ENCODE assay signal across 21 cellular contexts in genomic region chr7:78383096-78383495, GRCh38.
DNase-seq lines count a peak whose midpoint lies in the region; ATAC-seq and TF ChIP-seq lines count a peak whose summit lies in the region.
"Had no signal": no experiment of that assay in that cellular context is flagged by ENCODE, and none has a peak within 500 bp of the region (broad histone marks: within the 10 kb centered on the region; RNA-seq: fewer than 3 reads in every experiment).

No MANE protein-coding gene starts in this region.

- peaks cover 12% of the 10 kb centered on the region for H3K9me3 Mint-ChIP-seq in chondrocyte (ENCODE audit: low read depth)
- H3K9me3 Mint-ChIP-seq in progenitor cell of endocrine pancreas (ENCODE audit: low read depth), result peaks cover 4% of the 10 kb centered on the region
- peaks cover 0 to under 1% (median 0%) of the 10 kb centered on the region in 8 donors for H3K9me3 Mint-ChIP-seq in CD4-positive, alpha-beta memory T cell

- no peak for TF ChIP-seq CTCF in chondrocyte (IDR thresholded peaks at IDR 0.05)
- no peak for TF ChIP-seq CTCF in progenitor cell of endocrine pancreas (IDR thresholded peaks at IDR 0.05; ENCODE audit: unreplicated experiment)

- H3K4me3 Mint-ChIP-seq in chondrocyte (ENCODE audit: unreplicated experiment) (peak overlapping the region; percentile 23), progenitor cell of endocrine pancreas (ENCODE audit: low read depth) (no peak overlapping the region)
- H3K4me3 Mint-ChIP-seq in CD4-positive, alpha-beta memory T cell, result no peak overlapping the region

- H3K27ac Mint-ChIP-seq in chondrocyte (ENCODE audit: unreplicated experiment) (peak overlapping the region; percentile 42), progenitor cell of endocrine pancreas (peak overlapping the region; percentile 29)
- no peak overlapping the region for H3K27ac Mint-ChIP-seq in CD4-positive, alpha-beta memory T cell

- no peaks in the 10 kb centered on the region for H3K27me3 Mint-ChIP-seq in chondrocyte (ENCODE audit: low read depth)
- no peaks in the 10 kb centered on the region for H3K27me3 Mint-ChIP-seq in progenitor cell of endocrine pancreas
- H3K27me3 Mint-ChIP-seq in CD4-positive, alpha-beta memory T cell, result peaks cover 0 to 2% of the 10 kb centered on the region in 2 donors

- intact Hi-C loops in left colon (cut with DNase I, micrococcal nuclease), result no loop called here
- intact Hi-C loops in CD4-positive, alpha-beta memory T cell (cut with micrococcal nuclease), result no loop called here

- peak; percentile 7 for DNase-seq in EH (ENCODE audit: low read depth)
- peak; percentile 42 for DNase-seq in NCI-H526 treated with DMSO at 0.1 percent for 48 hours (lab: John Stamatoyannopoulos, UW)
- DNase-seq in chondrocyte (ENCODE audit: low spot score), result no peak
- no peak for DNase-seq in progenitor cell of endocrine pancreas (ENCODE audit: low spot score, unreplicated experiment)
- DNase-seq in left colon, result no peak
- no peak for DNase-seq in activated effector memory CD4-positive, alpha-beta T cell treated with anti-CD3 and anti-CD28 coated beads, Interleukin-2, amount 50 U/mL, for 16 hours
- no peak for DNase-seq in CD4-positive, alpha-beta memory T cell
- DNase-seq: DMS53, EL, GF-D8, Kasumi-1, MG63, NCI-H1436, NCI-H187 treated with DMSO at 0.1 percent for 48 hours, NCI-H2107, NCI-H345, NCI-H524, Peyer's patch, SW 1271 had no signal

- H3K27ac ChIP-seq in CD4-positive, alpha-beta memory T cell (ENCODE audit: low read depth, low read length), result no peak overlapping the region
- H3K27ac ChIP-seq: C4-2B, Peyer's patch, SJSA1 had no signal

- no peak for ATAC-seq in left colon

- no peaks in the 10 kb centered on the region for H3K36me3 ChIP-seq in CD4-positive, alpha-beta memory T cell (ENCODE audit: insufficient read depth, low read length)
- H3K36me3 ChIP-seq: MG63, Peyer's patch, SJSA1 had no signal

- H3K4me1 ChIP-seq in CD4-positive, alpha-beta memory T cell (ENCODE audit: insufficient read depth, low read length), result no peaks in the 10 kb centered on the region
- H3K4me1 ChIP-seq: Peyer's patch, SJSA1 had no signal

- no peaks in the 10 kb centered on the region for H3K27me3 ChIP-seq in CD4-positive, alpha-beta memory T cell (ENCODE audit: insufficient read depth, low read length)
- H3K27me3 ChIP-seq: MG63, Peyer's patch, SJSA1 had no signal

- no peak overlapping the region for H3K4me3 ChIP-seq in CD4-positive, alpha-beta memory T cell (ENCODE audit: low read length in 2 of 2)
- H3K4me3 ChIP-seq: MG63, Peyer's patch, SJSA1 had no signal

- POLR2A ChIA-PET in CD4-positive, alpha-beta memory T cell (lab: Charles Lee; ENCODE audit: partially characterized antibody), result no interaction called here

- H3K4me1 Mint-ChIP-seq in chondrocyte (ENCODE audit: low read depth), result peaks cover 31% of the 10 kb centered on the region
- H3K4me1 Mint-ChIP-seq in progenitor cell of endocrine pancreas (ENCODE audit: low read depth), result no peaks in the 10 kb centered on the region
- H3K4me1 Mint-ChIP-seq in CD4-positive, alpha-beta memory T cell, result no peaks in the 10 kb centered on the region

- no peaks in the 10 kb centered on the region for H3K9me3 ChIP-seq in CD4-positive, alpha-beta memory T cell (ENCODE audit: control insufficient read depth in 1 of 2, low read length in 2 of 2)
- H3K9me3 ChIP-seq: MG63, Peyer's patch, SJSA1 had no signal

- H3K36me3 Mint-ChIP-seq in chondrocyte (ENCODE audit: low read depth) (peaks cover 2% of the 10 kb centered on the region), progenitor cell of endocrine pancreas (ENCODE audit: insufficient read depth) (no peaks in the 10 kb centered on the region)
- H3K36me3 Mint-ChIP-seq in CD4-positive, alpha-beta memory T cell, result no peaks in the 10 kb centered on the region

- CTCF ChIA-PET in CD4-positive, alpha-beta memory T cell (lab: Charles Lee; ENCODE audit: partially characterized antibody), result no interaction called here

Comparison
In these comparisons a context has a peak if more than half of its experiments do, and no peak if none do; other contexts are left out.
1. DNase-seq: peak in EH (single experiment) and NCI-H526 treated with DMSO at 0.1 percent for 48 hours (single experiment); none in chondrocyte (single experiment), progenitor cell of endocrine pancreas (single experiment), left colon (0 of 2), activated effector memory CD4-positive, alpha-beta T cell treated with anti-CD3 and anti-CD28 coated beads, Interleukin-2, amount 50 U/mL, for 16 hours (single experiment) and CD4-positive, alpha-beta memory T cell (0 of 5).
2. H3K27ac Mint-ChIP-seq: peak in chondrocyte (single experiment) and progenitor cell of endocrine pancreas (single experiment); none in CD4-positive, alpha-beta memory T cell (0 of 7).